In the genomic region with DNA sequence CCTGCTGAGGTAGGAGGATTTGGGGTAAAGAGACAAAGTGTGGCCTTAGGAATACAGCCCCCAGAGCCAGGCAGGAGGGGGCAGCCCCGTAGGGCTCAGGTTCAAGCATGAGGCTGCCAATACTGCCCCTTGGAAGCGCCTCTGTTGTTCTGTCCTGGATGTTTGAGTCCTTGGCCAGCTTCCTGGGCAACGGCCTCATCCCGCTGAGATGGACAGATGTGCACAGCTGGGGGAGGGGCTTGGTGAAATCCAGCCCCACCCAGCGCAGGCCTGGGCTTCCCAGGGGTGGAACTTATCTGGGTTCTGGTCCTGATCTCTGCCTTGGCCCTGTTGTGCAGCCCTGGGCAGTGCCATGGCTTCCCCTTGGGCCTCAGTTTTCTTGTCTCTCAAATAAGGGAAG, we compare ENCODE assay signal across 26 cellular contexts.
"Had no signal": no experiment of that assay in that cellular context is flagged by ENCODE, and none has a peak within 500 bp of the region (broad histone marks: within the 10 kb centered on the region; RNA-seq: fewer than 3 reads in every experiment).

No MANE protein-coding gene starts in this region.

- H3K4me3 Mint-ChIP-seq: activated B cell treated with CpG ODN at 0.5 μM for 24 hours; activated CD4-positive, alpha-beta T cell treated with anti-CD3 and anti-CD28 coated beads for 36 hours; activated naive CD8-positive, alpha-beta T cell treated with anti-CD3 and anti-CD28 coated beads, Interleukin-2, amount 10 ng/mL, durations not matched to agents 7 days and 5 days; activated T-cell treated with anti-CD3 and anti-CD28 coated beads, Interleukin-2, amount 50 U/mL, for 24 hours; activated T-helper 17 cell treated with anti-CD3 and anti-CD28 coated beads, Interleukin-2, amount 50 U/mL, for 72 hours; dendritic cell treated with granulocyte-macrophage colony-stimulating factor and Interleukin-4, amounts not matched to agents 40 ng/mL and 50 ng/mL, for 4 days; memory B cell; nephron; stimulated activated naive B cell treated with anti-CD40 and anti-IgM and Interleukin-4, amounts not matched to agents 10 μg/mL and 1 μg/mL and 100 μg/mL, for 72 hours; T-helper 17 cell had no signal

- DNase-seq: activated B cell treated with CpG ODN at 0.5 μM for 24 hours; activated CD4-positive, alpha-beta T cell treated with anti-CD3 and anti-CD28 coated beads for 36 hours; activated CD4-positive, alpha-beta T cell treated with anti-CD3 and anti-CD28 coated beads, Interleukin-2, amount 50 U/mL, for 4 hours; activated CD8-positive, alpha-beta memory T cell treated with anti-CD3 and anti-CD28 coated beads for 24 hours; activated CD8-positive, alpha-beta memory T cell treated with anti-CD3 and anti-CD28 coated beads, Interleukin-2, amount 50 U/mL, for 4 hours; activated naive CD8-positive, alpha-beta T cell treated with anti-CD3 and anti-CD28 coated beads, Interleukin-2, amount 10 ng/mL, durations not matched to agents 7 days and 5 days; activated T-cell treated with anti-CD3 and anti-CD28 coated beads, Interleukin-2, amount 50 U/mL, for 24 hours; amygdala; effector CD4-positive, alpha-beta T cell; foreskin melanocyte; hippocampal formation; nucleus accumbens; sigmoid colon; stimulated activated CD4-positive, alpha-beta T cell treated with anti-CD3 and anti-CD28 coated beads, Interleukin-2, amount 100 ng/mL, for 48 hours; stimulated activated CD8-positive, alpha-beta memory T cell treated with anti-CD3 and anti-CD28 coated beads, Interleukin-4, amount 100 ng/mL, for 48 hours; stimulated activated naive B cell treated with anti-CD40 and anti-IgM and Interleukin-4, amounts not matched to agents 10 μg/mL and 1 μg/mL and 100 μg/mL, for 72 hours; T-helper 17 cell; transverse colon; uterus had no signal

- H3K9me3 ChIP-seq: sigmoid colon, transverse colon, uterus had no signal

- H3K4me1 ChIP-seq: sigmoid colon, transverse colon, uterus had no signal

- H3K36me3 Mint-ChIP-seq: activated naive CD8-positive, alpha-beta T cell treated with anti-CD3 and anti-CD28 coated beads, Interleukin-2, amount 10 ng/mL, durations not matched to agents 7 days and 5 days; stimulated activated naive B cell treated with anti-CD40 and anti-IgM and Interleukin-4, amounts not matched to agents 10 μg/mL and 1 μg/mL and 100 μg/mL, for 72 hours had no signal

- H3K27ac Mint-ChIP-seq: activated B cell treated with CpG ODN at 0.5 μM for 24 hours; activated CD4-positive, alpha-beta T cell treated with anti-CD3 and anti-CD28 coated beads for 36 hours; activated naive CD8-positive, alpha-beta T cell treated with anti-CD3 and anti-CD28 coated beads, Interleukin-2, amount 10 ng/mL, durations not matched to agents 7 days and 5 days; activated T-cell treated with anti-CD3 and anti-CD28 coated beads, Interleukin-2, amount 50 U/mL, for 24 hours; activated T-helper 17 cell treated with anti-CD3 and anti-CD28 coated beads, Interleukin-2, amount 50 U/mL, for 72 hours; dendritic cell treated with granulocyte-macrophage colony-stimulating factor and Interleukin-4, amounts not matched to agents 40 ng/mL and 50 ng/mL, for 4 days; memory B cell; stimulated activated naive B cell treated with anti-CD40 and anti-IgM and Interleukin-4, amounts not matched to agents 10 μg/mL and 1 μg/mL and 100 μg/mL, for 72 hours; T-helper 17 cell had no signal

- H3K27me3 ChIP-seq: cardiac muscle cell, sigmoid colon, transverse colon, uterus had no signal

- H3K4me2 ChIP-seq: smooth muscle cell had no signal

- H3K27me3 Mint-ChIP-seq: activated B cell treated with CpG ODN at 0.5 μM for 24 hours; activated CD4-positive, alpha-beta T cell treated with anti-CD3 and anti-CD28 coated beads for 36 hours; activated T-cell treated with anti-CD3 and anti-CD28 coated beads, Interleukin-2, amount 50 U/mL, for 24 hours; activated T-helper 17 cell treated with anti-CD3 and anti-CD28 coated beads, Interleukin-2, amount 50 U/mL, for 72 hours; stimulated activated naive B cell treated with anti-CD40 and anti-IgM and Interleukin-4, amounts not matched to agents 10 μg/mL and 1 μg/mL and 100 μg/mL, for 72 hours; T-helper 17 cell had no signal

- H3K36me3 ChIP-seq: cardiac muscle cell, sigmoid colon, transverse colon, uterus had no signal

- H3K4me3 ChIP-seq: cardiac muscle cell, sigmoid colon, smooth muscle cell, transverse colon, uterus had no signal

- H3K9me3 Mint-ChIP-seq: activated naive CD8-positive, alpha-beta T cell treated with anti-CD3 and anti-CD28 coated beads, Interleukin-2, amount 10 ng/mL, durations not matched to agents 7 days and 5 days; activated T-cell treated with anti-CD3 and anti-CD28 coated beads, Interleukin-2, amount 50 U/mL, for 24 hours; activated T-helper 17 cell treated with anti-CD3 and anti-CD28 coated beads, Interleukin-2, amount 50 U/mL, for 72 hours; dendritic cell treated with granulocyte-macrophage colony-stimulating factor and Interleukin-4, amounts not matched to agents 40 ng/mL and 50 ng/mL, for 4 days; stimulated activated naive B cell treated with anti-CD40 and anti-IgM and Interleukin-4, amounts not matched to agents 10 μg/mL and 1 μg/mL and 100 μg/mL, for 72 hours had no signal

- H3K4me1 Mint-ChIP-seq: activated CD4-positive, alpha-beta T cell treated with anti-CD3 and anti-CD28 coated beads for 36 hours; activated T-helper 17 cell treated with anti-CD3 and anti-CD28 coated beads, Interleukin-2, amount 50 U/mL, for 72 hours had no signal

- ATAC-seq: activated CD4-positive, alpha-beta T cell treated with anti-CD3 and anti-CD28 coated beads for 36 hours; activated T-helper 17 cell treated with anti-CD3 and anti-CD28 coated beads, Interleukin-2, amount 50 U/mL, for 72 hours; esophagus mucosa; T-helper 17 cell had no signal

- H3K27ac ChIP-seq: cardiac muscle cell, sigmoid colon, transverse colon, uterus had no signal
